21 cellular contexts compared by ENCODE assay signal in the genomic region with DNA sequence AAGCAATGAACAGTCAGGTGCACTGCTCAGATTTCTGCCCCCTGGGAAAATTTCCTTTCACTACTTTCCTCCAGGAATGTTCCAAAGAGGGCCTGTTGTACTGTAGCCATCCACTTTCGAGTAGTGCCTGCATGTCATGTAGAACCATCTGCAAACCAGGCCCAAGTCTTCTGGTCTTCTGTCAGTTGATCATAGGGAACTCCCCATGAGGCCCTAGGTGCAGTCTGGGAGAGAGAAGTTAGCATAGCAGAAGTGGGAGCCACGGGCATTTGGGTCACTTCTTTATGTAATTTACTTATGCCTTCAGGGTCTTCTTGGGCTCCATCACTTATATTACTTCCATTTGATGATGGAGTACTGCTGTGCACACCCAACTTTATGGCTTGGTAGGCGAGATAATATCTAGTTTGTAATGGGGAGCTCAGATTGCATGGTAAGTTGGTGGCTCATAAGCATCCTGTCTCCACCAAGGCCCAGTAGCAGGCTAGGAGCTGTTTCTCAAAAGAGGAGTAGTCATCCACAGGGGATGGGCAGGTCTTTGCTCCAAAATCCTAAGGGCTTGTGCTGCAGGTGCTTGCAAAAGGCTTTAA.
"Had no signal": no experiment of that assay in that cellular context is flagged by ENCODE, and none has a peak within 500 bp of the region (broad histone marks: within the 10 kb centered on the region; RNA-seq: fewer than 3 reads in every experiment).

No MANE protein-coding gene starts in this region.

- H3K4me1 ChIP-seq: ascending aorta, neural progenitor cell, right atrium auricular region, vagina had no signal

- H3K36me3 ChIP-seq: ascending aorta, esophagus squamous epithelium, neural progenitor cell, right atrium auricular region, vagina had no signal

- H3K4me3 ChIP-seq: ascending aorta, esophagus squamous epithelium, mucosa of descending colon, neural progenitor cell, right atrium auricular region, vagina had no signal

- H3K9ac ChIP-seq: neural progenitor cell had no signal

- H3K4me3 Mint-ChIP-seq: activated naive CD4-positive, alpha-beta T cell treated with anti-CD3 and anti-CD28 coated beads, Interleukin-2, amount 50 U/mL, for 24 hours; naive thymus-derived CD4-positive, alpha-beta T cell; neural progenitor cell; stimulated activated naive CD8-positive, alpha-beta T cell treated with anti-CD3 and anti-CD28 coated beads, Interleukin-15, amount 100 ng/mL, for 72 hours had no signal

- ATAC-seq: left ventricle myocardium superior; mucosa of descending colon; naive thymus-derived CD4-positive, alpha-beta T cell; stimulated activated naive CD8-positive, alpha-beta T cell treated with anti-CD3 and anti-CD28 coated beads, Interleukin-15, amount 100 ng/mL, for 72 hours had no signal

- H3K27me3 ChIP-seq: ascending aorta, esophagus squamous epithelium, neural progenitor cell, right atrium auricular region, vagina had no signal

- H3K9me3 ChIP-seq: ascending aorta, esophagus squamous epithelium, mucosa of descending colon, right atrium auricular region, vagina had no signal

- H3K27ac Mint-ChIP-seq: activated naive CD4-positive, alpha-beta T cell treated with anti-CD3 and anti-CD28 coated beads, Interleukin-2, amount 50 U/mL, for 24 hours; neural progenitor cell; progenitor cell of endocrine pancreas; stimulated activated naive CD8-positive, alpha-beta T cell treated with anti-CD3 and anti-CD28 coated beads, Interleukin-15, amount 100 ng/mL, for 72 hours had no signal

- H3K27ac ChIP-seq: ascending aorta, neural progenitor cell, right atrium auricular region, vagina had no signal

- H3K9me3 Mint-ChIP-seq: activated naive CD4-positive, alpha-beta T cell treated with anti-CD3 and anti-CD28 coated beads, Interleukin-2, amount 50 U/mL, for 24 hours; neural progenitor cell; stimulated activated naive CD8-positive, alpha-beta T cell treated with anti-CD3 and anti-CD28 coated beads, Interleukin-15, amount 100 ng/mL, for 72 hours had no signal

- H2AFZ ChIP-seq: neural progenitor cell had no signal

- H3K4me2 ChIP-seq: neural progenitor cell had no signal

- DNase-seq: activated CD4-positive, CD25-positive, alpha-beta regulatory T cell; activated CD8-positive, alpha-beta memory T cell treated with anti-CD3 and anti-CD28 coated beads for 24 hours; activated CD8-positive, alpha-beta memory T cell treated with anti-CD3 and anti-CD28 coated beads, Interleukin-2, amount 50 U/mL, for 48 hours; activated gamma-delta T cell; cerebellar nuclear complex; cortex of kidney; effector CD4-positive, alpha-beta T cell; esophagus squamous epithelium; left ventricle myocardium superior; mucosa of descending colon; naive thymus-derived CD4-positive, alpha-beta T cell; stimulated activated CD4-positive, alpha-beta T cell treated with anti-CD3 and anti-CD28 coated beads, Interleukin-12 subunit alpha, Interleukin-12 subunit beta, amount 100 ng/mL, for 4 hours; stimulated activated CD4-positive, alpha-beta T cell treated with anti-CD3 and anti-CD28 coated beads, Interleukin-1b, Interleukin-23, amount 100 ng/mL, for 48 hours; stimulated activated naive CD8-positive, alpha-beta T cell treated with anti-CD3 and anti-CD28 coated beads, Interleukin-15, amount 100 ng/mL, for 72 hours; T-helper 9 cell had no signal

- H3K36me3 Mint-ChIP-seq: activated naive CD4-positive, alpha-beta T cell treated with anti-CD3 and anti-CD28 coated beads, Interleukin-2, amount 50 U/mL, for 24 hours; neural progenitor cell had no signal

- H3K4me1 Mint-ChIP-seq: neural progenitor cell had no signal

- H3K27me3 Mint-ChIP-seq: activated naive CD4-positive, alpha-beta T cell treated with anti-CD3 and anti-CD28 coated beads, Interleukin-2, amount 50 U/mL, for 24 hours; progenitor cell of endocrine pancreas; stimulated activated naive CD8-positive, alpha-beta T cell treated with anti-CD3 and anti-CD28 coated beads, Interleukin-15, amount 100 ng/mL, for 72 hours had no signal
